In genomic region chr10:89184638-89185037, GRCh38 we compare ENCODE assay signal across 24 cellular contexts. TPM values are rescaled to one million over a fixed set of nuclear protein-coding genes. Genes with fewer than 3 reads are reported as not detected.
A peak's percentile ranks its signal among the peaks of the same experiment; 100 is the strongest.
DNase-seq lines count a peak whose midpoint lies in the region; ATAC-seq, FAIRE-seq and TF ChIP-seq lines count a peak whose summit lies in the region.
"Had no signal": no experiment of that assay in that cellular context is flagged by ENCODE, and none has a peak within 500 bp of the region (broad histone marks: within the 10 kb centered on the region; RNA-seq: fewer than 3 reads in every experiment).

No MANE protein-coding gene starts in this region.

- POLR2A ChIA-PET in HEK293 (lab: Yijun Ruan, JAX) (no interaction called here), GM12878 (lab: Charles Lee) (no interaction called here)

- no peak for ATAC-seq in GM12878
- peak; percentile 63 for ATAC-seq in stimulated activated memory B cell treated with anti-CD40 and anti-IgM and Interleukin-4, amounts not matched to agents 10 μg/mL and 1 μg/mL and 100 μg/mL, for 72 hours
- ATAC-seq: A549, GM23338, HCT116 had no signal

- no peaks in the 10 kb centered on the region for H3K79me2 ChIP-seq in GM12878 (ENCODE audit: control insufficient read depth, insufficient read depth, low read length)

- CTCF ChIA-PET in HEK293 (lab: Yijun Ruan, JAX), result interaction anchor here (0.6 to 0.8 kb wide), 3 partner anchors 33 to 298 kb away, joined by 3 to 8 read pairs (median 5); no protein-coding TSS in a partner anchor
- CTCF ChIA-PET in GM12878 (lab: Yijun Ruan, JAX), result interaction anchor here (0.7 to 1.9 kb wide), 3 partner anchors 10 to 649 kb away, joined by 3 to 5 read pairs (median 4); no protein-coding TSS in a partner anchor

- H3K9ac ChIP-seq in BLaER1 (no peak overlapping the region), GM12878 (ENCODE audit: control insufficient read depth, insufficient read depth, low read length) (no peak overlapping the region)

- H3K27ac Mint-ChIP-seq in stimulated activated memory B cell treated with anti-CD40 and anti-IgM and Interleukin-4, amounts not matched to agents 10 μg/mL and 1 μg/mL and 100 μg/mL, for 72 hours, result no peak overlapping the region
- H3K27ac Mint-ChIP-seq: CD4-positive, alpha-beta T cell; CD8-positive, alpha-beta memory T cell; GM23338; H9; HFFc6 had no signal

- H3K27me3 ChIP-seq in BLaER1 (no peaks in the 10 kb centered on the region), GM12878 (replicated peaks in 1 of 2; ENCODE audit: control insufficient read depth in 2 of 2, insufficient read depth in 2 of 2, low read length in 1 of 2) (peaks cover 0 to 2% of the 10 kb centered on the region in 2 experiments; a peak in 1 of 4 replicates), brain microvascular endothelial cell (replicated peaks) (no peaks in the 10 kb centered on the region)

- in situ Hi-C loops in GM12878 (cut with MboI) (no loop called here), brain microvascular endothelial cell (cut with HindIII; ENCODE audit: low pct_ligation_motif_present, low sequenced_read_pairs) (no loop called here)

- no peaks in the 10 kb centered on the region for H3K36me3 ChIP-seq in BLaER1
- H3K36me3 ChIP-seq in HEK293 (ENCODE audit: control insufficient read depth in 2 of 2, insufficient read depth in 1 of 2, low read length in 2 of 2), result no peaks in the 10 kb centered on the region
- H3K36me3 ChIP-seq in GM12878 (ENCODE audit: control insufficient read depth in 2 of 2, insufficient read depth in 2 of 2, low read length in 1 of 2), result no peaks in the 10 kb centered on the region
- H3K36me3 ChIP-seq in brain microvascular endothelial cell (replicated peaks), result no peaks in the 10 kb centered on the region

- H3K4me1 Mint-ChIP-seq in stimulated activated memory B cell treated with anti-CD40 and anti-IgM and Interleukin-4, amounts not matched to agents 10 μg/mL and 1 μg/mL and 100 μg/mL, for 72 hours, result peaks cover 18% of the 10 kb centered on the region

- 0% methylated on average over 3 of the region's 3 CpGs for WGBS in GM12878 (ENCODE audit: insufficient coverage, insufficient replicate concordance, low lambda C conversion rate, missing lambda C conversion rate)

- no peak for TF ChIP-seq CTCF in HEK293 (tag by site-specific recombination; IDR thresholded peaks at IDR 0.05)
- no peak for TF ChIP-seq CTCF in GM12878 (IDR thresholded peaks at IDR 0.05 in 2 of 3, conservative IDR thresholded peaks at IDR 0.05 in 1 of 3; ENCODE audit: control insufficient read depth in 2 of 3, extremely low read depth in 1 of 3, insufficient read depth in 1 of 3, low read depth in 3 of 3, low read length in 3 of 3)
- TF ChIP-seq CTCF in brain microvascular endothelial cell (IDR thresholded peaks at IDR 0.05; ENCODE audit: low read depth, low read length, missing control alignments), result no peak

- intact Hi-C loops in GM12878 (cut with micrococcal nuclease; ENCODE audit: unreplicated experiment), result no loop called here

- no peak for TF ChIP-seq POLR2A in GM12878 (IDR thresholded peaks at IDR 0.05; ENCODE audit: low read depth, low read length)

- H4K20me1 ChIP-seq in BLaER1 (no peaks in the 10 kb centered on the region), GM12878 (ENCODE audit: control insufficient read depth, insufficient read depth) (no peaks in the 10 kb centered on the region)

- H3K4me3 ChIP-seq in BLaER1, result no peak overlapping the region
- H3K4me3 ChIP-seq in HEK293 (ENCODE audit: low read depth, low read length), result no peak overlapping the region
- no peak overlapping the region for H3K4me3 ChIP-seq in GM12878
- no peak overlapping the region for H3K4me3 ChIP-seq in brain microvascular endothelial cell (ENCODE audit: low read depth, low read length)
- H3K4me3 ChIP-seq: A549, GM23338 had no signal

- no peak for FAIRE-seq in GM12878 (lab: Jason Lieb, UNC)
- FAIRE-seq: D721Med had no signal

- H2AFZ ChIP-seq in GM12878 (ENCODE audit: control insufficient read depth, low read depth, low read length), result no peak overlapping the region
- H2AFZ ChIP-seq: GM23338 had no signal

- no peak overlapping the region for H3K27ac ChIP-seq in BLaER1
- H3K27ac ChIP-seq in HEK293 (ENCODE audit: extremely low read depth, low read depth, low read length), result peak overlapping the region; percentile 25; the same call in 1 of the 2 replicates
- H3K27ac ChIP-seq in GM12878 (ENCODE audit: control insufficient read depth, insufficient read depth), result no peak overlapping the region
- H3K27ac ChIP-seq in caudate nucleus (ENCODE audit: low read depth, low read length), result no peak overlapping the region
- no peak overlapping the region for H3K27ac ChIP-seq in brain microvascular endothelial cell
- H3K27ac ChIP-seq: A549 had no signal

- no peak for DNase-seq in GM12878 (ENCODE audit: low read depth, low spot score)
- DNase-seq in activated CD8-positive, alpha-beta memory T cell treated with anti-CD3 and anti-CD28 coated beads, Interleukin-2, amount 50 U/mL, for 4 hours, result no peak
- no peak for DNase-seq in caudate nucleus (lab: John Stamatoyannopoulos, UW)
- no peak for DNase-seq in brain microvascular endothelial cell
- no peak for DNase-seq in HuH-7 (ENCODE audit: low spot score)
- DNase-seq: 8988T; ACHN; AML-193; CD4-positive, alpha-beta T cell; CD8-positive, alpha-beta memory T cell; DMS 273 treated with DMSO at 0.1 percent for 48 hours; DMS79; EL; GDM1; H9; HFFc6 had no signal

- no peak overlapping the region for H3K4me3 Mint-ChIP-seq in stimulated activated memory B cell treated with anti-CD40 and anti-IgM and Interleukin-4, amounts not matched to agents 10 μg/mL and 1 μg/mL and 100 μg/mL, for 72 hours
- H3K4me3 Mint-ChIP-seq: CD14-positive monocyte; CD4-positive, alpha-beta T cell; CD8-positive, alpha-beta memory T cell; GM23338; H9; HFFc6 had no signal

- H3K36me3 Mint-ChIP-seq in stimulated activated memory B cell treated with anti-CD40 and anti-IgM and Interleukin-4, amounts not matched to agents 10 μg/mL and 1 μg/mL and 100 μg/mL, for 72 hours, result no peaks in the 10 kb centered on the region
- H3K36me3 Mint-ChIP-seq: CD14-positive monocyte had no signal

- H3K9me3 ChIP-seq in BLaER1 (peaks cover 7% of the 10 kb centered on the region; the same call in 1 of the 2 replicates), HEK293 (ENCODE audit: control insufficient read depth, insufficient read depth, low read depth, low read length) (no peaks in the 10 kb centered on the region), GM12878 (replicated peaks; ENCODE audit: control insufficient read depth, insufficient read depth, low read length) (peaks cover 2% of the 10 kb centered on the region; the same call in 1 of the 3 replicates)

- BruUV-seq in GM12878 (replicated peaks; lab: Mats Ljungman, UMichigan), result no TSS peak

- peak overlapping the region; percentile 59 for H3K4me2 ChIP-seq in BLaER1
- no peak overlapping the region for H3K4me2 ChIP-seq in GM12878 (ENCODE audit: control insufficient read depth, insufficient read depth)
- H3K4me2 ChIP-seq: A549, GM23338 had no signal

- TF ChIP-seq RAD21 in GM12878 (IDR thresholded peaks at IDR 0.05; ENCODE audit: insufficient read depth, low read depth, low read length), result no peak

- RAD21 ChIA-PET in GM12878 (lab: Charles Lee; ENCODE audit: unreplicated experiment), result no interaction called here

- H3K27me3 Mint-ChIP-seq in stimulated activated memory B cell treated with anti-CD40 and anti-IgM and Interleukin-4, amounts not matched to agents 10 μg/mL and 1 μg/mL and 100 μg/mL, for 72 hours, result peaks cover 10% of the 10 kb centered on the region

- H3K4me1 ChIP-seq in BLaER1 (peaks cover 19% of the 10 kb centered on the region), HEK293 (ENCODE audit: control insufficient read depth, insufficient read depth, low read length) (peaks cover 13% of the 10 kb centered on the region), GM12878 (ENCODE audit: control insufficient read depth, insufficient read depth, low read length) (no peaks in the 10 kb centered on the region)
- H3K4me1 ChIP-seq: A549 had no signal

- TF ChIP-seq EP300 in GM12878 (IDR thresholded peaks at IDR 0.05; ENCODE audit: borderline replicate concordance in 1 of 2, control insufficient read depth in 1 of 2, low read depth in 2 of 2, low read length in 2 of 2), result no peak

- no peaks in the 10 kb centered on the region for H3K9me3 Mint-ChIP-seq in stimulated activated memory B cell treated with anti-CD40 and anti-IgM and Interleukin-4, amounts not matched to agents 10 μg/mL and 1 μg/mL and 100 μg/mL, for 72 hours
- H3K9me3 Mint-ChIP-seq: CD4-positive, alpha-beta T cell; GM23338; H9; HFFc6 had no signal

- SMC1A ChIA-PET in GM12878 (lab: Charles Lee; ENCODE audit: uncharacterized antibody, unreplicated experiment), result interaction anchor here (0.6 to 1.6 kb wide), 8 partner anchors 9 to 25 kb away, joined by 3 to 6 read pairs (median 4); no protein-coding TSS in a partner anchor

TF ChIP-seq in HEK293, 187 proteins besides CTCF, POLR2A, EP300 and RAD21 (continues in another document):
- TF ChIP-seq ZNF404 (tag by site-specific recombination; IDR thresholded peaks at IDR 0.05), result no peak
- TF ChIP-seq ZNF37A (tag by site-specific recombination; IDR thresholded peaks at IDR 0.05), result no peak

TF ChIP-seq in GM12878, 131 proteins besides CTCF, POLR2A, EP300 and RAD21:
- peak; percentile 67 for TF ChIP-seq MEF2B (IDR thresholded peaks at IDR 0.05; ENCODE audit: partially characterized antibody, poor library complexity, severe bottlenecking)
- 0 out of 2 replicates have a peak, but pooled peaks have one; percentile 17 for TF ChIP-seq NR2F1 (conservative IDR thresholded peaks at IDR 0.05)
- TF ChIP-seq GABPA (IDR thresholded peaks at IDR 0.05; ENCODE audit: low read depth), result no peak

RNA-seq across cellular contexts. Expression of gene CH25H, which starts 22.5 kb away (rescaled TPM):
- not detected in 2 replicates for total RNA-seq in GM12878 (2013; cell fraction: nucleolus; rRNA removed)
- total RNA-seq in GM12878 (2014; rRNA removed) (not detected in 2 replicates), GM12878 (2014; rRNA removed; fragmentation: Illumina TruSeq; extraction: Trizol) (not detected in 2 replicates), GM12878 (2021) (not detected in 2 replicates)
- not detected for polyA plus RNA-seq in GM12878 (2011; ENCODE audit: low read depth)
- polyA plus RNA-seq in GM12878 (2011; rRNA removed) (not detected in 2 replicates), GM12878 (2014; fragmentation: Illumina TruSeq; extraction: Trizol) (not detected in 2 replicates), GM12878 (2014; fragmentation: Nextera tagmentation; extraction: Ambion mirVana) (not detected), GM12878 (2014; rRNA removed) (not detected in 2 replicates), GM12878 (2016; fragmentation: Nextera tagmentation; extraction: Ambion mirVana) (not detected)
- polyA plus RNA-seq in GM12878 (2011; cell fraction: cytosol; rRNA removed), result not detected in 2 replicates
- polyA plus RNA-seq in GM12878 (2011; cell fraction: nucleus; rRNA removed), result not detected in 2 replicates
- not detected in 2 replicates for polyA plus RNA-seq in GM12878 (2012)
- not detected in 2 replicates for polyA minus RNA-seq in GM12878 (2011; rRNA and poly(A)+ RNA removed)
- polyA minus RNA-seq in GM12878 (2011; cell fraction: cytosol; rRNA and poly(A)+ RNA removed), result not detected in 2 replicates
- polyA minus RNA-seq in GM12878 (2011; cell fraction: nucleus; rRNA and poly(A)+ RNA removed), result not detected in 2 replicates
- total RNA-seq: CD8-positive, alpha-beta memory T cell had no signal
- polyA plus RNA-seq: A549 had no signal
